In genomic region chr9:91360551-91361293, GRCh38 we compare ENCODE assay signal across 8 cellular contexts. TPM values are rescaled to one million over a fixed set of nuclear protein-coding genes. Genes with fewer than 3 reads are reported as not detected.
DNase-seq lines count a peak whose midpoint lies in the region; ATAC-seq and TF ChIP-seq lines count a peak whose summit lies in the region.

No MANE protein-coding gene starts in this region.

- H3K9me3 Mint-ChIP-seq in activated naive CD8-positive, alpha-beta T cell treated with anti-CD3 and anti-CD28 coated beads, Interleukin-2, amount 10 ng/mL, durations not matched to agents 7 days and 5 days = peaks cover 2% of the 10 kb centered on the region
- H3K9me3 Mint-ChIP-seq in stimulated activated memory B cell treated with anti-CD40 and anti-IgM and Interleukin-4, amounts not matched to agents 10 μg/mL and 1 μg/mL and 100 μg/mL, for 72 hours = no peaks in the 10 kb centered on the region

- H3K36me3 ChIP-seq in BLaER1 = peaks cover 27% of the 10 kb centered on the region
- peaks cover under 1 to 9% of the 10 kb centered on the region in 2 experiments; a peak in 1 of 3 replicates for H3K36me3 ChIP-seq in HEK293 (ENCODE audit: control insufficient read depth in 2 of 2, insufficient read depth in 1 of 2, low read length in 2 of 2)

- CTCF ChIA-PET in HEK293 (lab: Yijun Ruan, JAX) = interaction anchor here (0.6 to 1.5 kb wide), 9 partner anchors 13 to 445 kb away, joined by 3 to 7 read pairs (median 3); no protein-coding TSS in a partner anchor

- H3K36me3 Mint-ChIP-seq in activated naive CD8-positive, alpha-beta T cell treated with anti-CD3 and anti-CD28 coated beads, Interleukin-2, amount 10 ng/mL, durations not matched to agents 7 days and 5 days = peaks cover 14% of the 10 kb centered on the region
- H3K36me3 Mint-ChIP-seq in stimulated activated memory B cell treated with anti-CD40 and anti-IgM and Interleukin-4, amounts not matched to agents 10 μg/mL and 1 μg/mL and 100 μg/mL, for 72 hours = peaks cover 54% of the 10 kb centered on the region

- peak overlapping the region; percentile 96 for H3K9ac ChIP-seq in BLaER1

- no peak for TF ChIP-seq CTCF in HEK293 (tag by site-specific recombination; IDR thresholded peaks at IDR 0.05)

- POLR2A ChIA-PET in HEK293 (lab: Yijun Ruan, JAX) = interaction anchor here (1.0 to 1.4 kb wide), 2 partner anchors 63 to 261 kb away, joined by 3 to 7 read pairs; partner anchors contain the start of gene NFIL3
- POLR2A ChIA-PET in activated naive CD8-positive, alpha-beta T cell treated with anti-CD3 and anti-CD28 coated beads, Interleukin-2, amount 10 ng/mL, durations not matched to agents 7 days and 5 days (lab: Charles Lee) = interaction anchor here (1.2 to 2.0 kb wide), 2 partner anchors 63 to 210 kb away, joined by 3 to 6 read pairs; partner anchors contain the start of gene NFIL3

- H3K4me1 ChIP-seq in BLaER1 (peaks cover 23% of the 10 kb centered on the region), HEK293 (ENCODE audit: control insufficient read depth, insufficient read depth, low read length) (no peaks in the 10 kb centered on the region)

- H3K4me3 ChIP-seq in BLaER1 (peak overlapping the region; percentile 100), HEK293 (ENCODE audit: low read depth, low read length) (peak overlapping the region; percentile 95)

- peak overlapping the region; percentile 96 for H3K4me3 Mint-ChIP-seq in activated naive CD8-positive, alpha-beta T cell treated with anti-CD3 and anti-CD28 coated beads, Interleukin-2, amount 10 ng/mL, durations not matched to agents 7 days and 5 days
- H3K4me3 Mint-ChIP-seq in stimulated activated memory B cell treated with anti-CD40 and anti-IgM and Interleukin-4, amounts not matched to agents 10 μg/mL and 1 μg/mL and 100 μg/mL, for 72 hours = peak overlapping the region; percentile 96

- H3K4me2 ChIP-seq in BLaER1 = peak overlapping the region; percentile 98

- H3K9me3 ChIP-seq in BLaER1 (peaks cover 23% of the 10 kb centered on the region), HEK293 (ENCODE audit: control insufficient read depth, insufficient read depth, low read depth, low read length) (no peaks in the 10 kb centered on the region)

- no peaks in the 10 kb centered on the region for H3K27me3 ChIP-seq in BLaER1

- H3K27ac ChIP-seq in BLaER1 (peak overlapping the region; percentile 93), HEK293 (ENCODE audit: extremely low read depth, low read depth, low read length) (peak overlapping the region; percentile 66; the same call in 1 of the 2 replicates)

- peaks cover 38% of the 10 kb centered on the region for H4K20me1 ChIP-seq in BLaER1

- no peak for DNase-seq in activated naive CD8-positive, alpha-beta T cell treated with anti-CD3 and anti-CD28 coated beads, Interleukin-2, amount 10 ng/mL, durations not matched to agents 7 days and 5 days
- DNase-seq in iPS-NIHi7 (ENCODE audit: extremely low spot score) (peak; percentile 61), epidermal melanocyte (ENCODE audit: insufficient read length, low spot score) (no peak)
- no peak for DNase-seq in stimulated activated CD4-positive, alpha-beta T cell treated with anti-CD3 and anti-CD28 coated beads, Interleukin-4, amount 100 ng/mL, for 1 hour
- no peak for DNase-seq in activated CD8-positive, alpha-beta memory T cell treated with anti-CD3 and anti-CD28 coated beads, Interleukin-2, amount 50 U/mL, for 4 hours

- no peak for ATAC-seq in activated naive CD8-positive, alpha-beta T cell treated with anti-CD3 and anti-CD28 coated beads, Interleukin-2, amount 10 ng/mL, durations not matched to agents 7 days and 5 days (ENCODE audit: low read depth)
- ATAC-seq in stimulated activated memory B cell treated with anti-CD40 and anti-IgM and Interleukin-4, amounts not matched to agents 10 μg/mL and 1 μg/mL and 100 μg/mL, for 72 hours = peak; percentile 70

- peak overlapping the region; percentile 94 for H3K27ac Mint-ChIP-seq in activated naive CD8-positive, alpha-beta T cell treated with anti-CD3 and anti-CD28 coated beads, Interleukin-2, amount 10 ng/mL, durations not matched to agents 7 days and 5 days
- H3K27ac Mint-ChIP-seq in stimulated activated memory B cell treated with anti-CD40 and anti-IgM and Interleukin-4, amounts not matched to agents 10 μg/mL and 1 μg/mL and 100 μg/mL, for 72 hours = peak overlapping the region; percentile 85

- H3K4me1 Mint-ChIP-seq in activated naive CD8-positive, alpha-beta T cell treated with anti-CD3 and anti-CD28 coated beads, Interleukin-2, amount 10 ng/mL, durations not matched to agents 7 days and 5 days = peaks cover 37% of the 10 kb centered on the region
- H3K4me1 Mint-ChIP-seq in stimulated activated memory B cell treated with anti-CD40 and anti-IgM and Interleukin-4, amounts not matched to agents 10 μg/mL and 1 μg/mL and 100 μg/mL, for 72 hours = peaks cover 53% of the 10 kb centered on the region

- H3K27me3 Mint-ChIP-seq in activated naive CD8-positive, alpha-beta T cell treated with anti-CD3 and anti-CD28 coated beads, Interleukin-2, amount 10 ng/mL, durations not matched to agents 7 days and 5 days = no peaks in the 10 kb centered on the region
- H3K27me3 Mint-ChIP-seq in stimulated activated memory B cell treated with anti-CD40 and anti-IgM and Interleukin-4, amounts not matched to agents 10 μg/mL and 1 μg/mL and 100 μg/mL, for 72 hours = no peaks in the 10 kb centered on the region

TF ChIP-seq in HEK293, 187 proteins besides CTCF, POLR2A, EP300 and RAD21:
- TF ChIP-seq GLI2 (tag by site-specific recombination; IDR thresholded peaks at IDR 0.05; ENCODE audit: borderline replicate concordance, low read depth) (no peak), PRDM1 (tag by site-specific recombination; IDR thresholded peaks at IDR 0.05) (peak; percentile 52), ZNF280D (tag by site-specific recombination; IDR thresholded peaks at IDR 0.05) (no peak), ZNF530 (tag by site-specific recombination; IDR thresholded peaks at IDR 0.05; ENCODE audit: low read depth) (no peak), OSR2 (tag by site-specific recombination; IDR thresholded peaks at IDR 0.05) (no peak), ZBTB20 (tag by site-specific recombination; IDR thresholded peaks at IDR 0.05) (0 out of 2 replicates have a peak, but pooled peaks have one; percentile 7), ZNF335 (tag by site-specific recombination; conservative IDR thresholded peaks at IDR 0.05) (0 out of 2 replicates have a peak, but pooled peaks have one; percentile 55), ZFP69B (tag by site-specific recombination; IDR thresholded peaks at IDR 0.05) (no peak), SP3 (tag by site-specific recombination; IDR thresholded peaks at IDR 0.05) (no peak), FEZF1 (tag by site-specific recombination; IDR thresholded peaks at IDR 0.05) (0 out of 2 replicates have a peak, but pooled peaks have one; percentile 22), PRDM10 (tag by site-specific recombination; IDR thresholded peaks at IDR 0.05) (no peak), SALL2 (tag by site-specific recombination; IDR thresholded peaks at IDR 0.05; ENCODE audit: borderline replicate concordance) (no peak), ZNF223 (tag by site-specific recombination; IDR thresholded peaks at IDR 0.05) (no peak)

RNA-seq across cellular contexts. Expression of gene AUH, which starts 1.0 kb away (rescaled TPM):
- 10 to 100 TPM; 15.8 to 17.2 TPM for total RNA-seq in activated naive CD8-positive, alpha-beta T cell treated with anti-CD3 and anti-CD28 coated beads, Interleukin-2, amount 10 ng/mL, durations not matched to agents 7 days and 5 days
